ENCODE assay signal across 20 cellular contexts in genomic region chr10:74109452-74109851, GRCh38. TPM values are rescaled to one million over a fixed set of nuclear protein-coding genes. Genes with fewer than 3 reads are reported as not detected.
DNase-seq lines count a peak whose midpoint lies in the region; ATAC-seq, FAIRE-seq and TF ChIP-seq lines count a peak whose summit lies in the region.
"Had no signal": no experiment of that assay in that cellular context is flagged by ENCODE, and none has a peak within 500 bp of the region (broad histone marks: within the 10 kb centered on the region; RNA-seq: fewer than 3 reads in every experiment).

No MANE protein-coding gene starts in this region.

- no peak overlapping the region for H3K9ac ChIP-seq in K562 (ENCODE audit: insufficient read depth in 1 of 2, low read depth in 2 of 2, low read length in 2 of 2)
- H3K9ac ChIP-seq: BLaER1 had no signal

- H3K4me3 Mint-ChIP-seq in activated CD8-positive, alpha-beta T cell treated with anti-CD3 and anti-CD28 coated beads for 36 hours, result no peak overlapping the region
- no peak overlapping the region for H3K4me3 Mint-ChIP-seq in activated CD8-positive, alpha-beta T cell treated with anti-CD3 and anti-CD28 coated beads, Interleukin-2, amount 10 ng/mL, durations not matched to agents 7 days and 5 days
- no peak overlapping the region for H3K4me3 Mint-ChIP-seq in CD8-positive, alpha-beta memory T cell
- no peak overlapping the region for H3K4me3 Mint-ChIP-seq in natural killer cell treated with Interleukin-12 subunit alpha and Interleukin-12 subunit beta and Interleukin-15 and Interleukin-18, amount 100 ng/mL, for 72 hours
- H3K4me3 Mint-ChIP-seq: GM23338 had no signal

- H4K20me1 ChIP-seq in K562 (replicated peaks; ENCODE audit: control insufficient read depth, insufficient read depth, low read length), result no peaks in the 10 kb centered on the region

- no peaks in the 10 kb centered on the region for H3K4me1 Mint-ChIP-seq in activated CD8-positive, alpha-beta T cell treated with anti-CD3 and anti-CD28 coated beads for 36 hours (ENCODE audit: low read depth)
- H3K4me1 Mint-ChIP-seq in activated CD8-positive, alpha-beta T cell treated with anti-CD3 and anti-CD28 coated beads, Interleukin-2, amount 10 ng/mL, durations not matched to agents 7 days and 5 days (ENCODE audit: low read depth), result no peaks in the 10 kb centered on the region
- peaks cover 0 to 5% (median 0%) of the 10 kb centered on the region in 3 donors for H3K4me1 Mint-ChIP-seq in CD8-positive, alpha-beta memory T cell
- peaks cover 4 to 10% of the 10 kb centered on the region in 2 donors for H3K4me1 Mint-ChIP-seq in natural killer cell treated with Interleukin-12 subunit alpha and Interleukin-12 subunit beta and Interleukin-15 and Interleukin-18, amount 100 ng/mL, for 72 hours (ENCODE audit: low read depth in 2 of 2)

- no peak for DNase-seq in activated CD8-positive, alpha-beta T cell treated with anti-CD3 and anti-CD28 coated beads for 36 hours
- no peak for DNase-seq in activated CD8-positive, alpha-beta T cell treated with anti-CD3 and anti-CD28 coated beads, Interleukin-2, amount 10 ng/mL, durations not matched to agents 7 days and 5 days
- DNase-seq in CD8-positive, alpha-beta memory T cell, result no peak
- DNase-seq in K562 (ENCODE audit: extremely low read depth in 1 of 4, low spot score in 3 of 4) (no peak), SHP77 (lab: John Stamatoyannopoulos, UW) (no peak), HT-29 (ENCODE audit: low spot score) (no peak), NCI-H2107 (lab: John Stamatoyannopoulos, UW) (no peak)
- no peak for DNase-seq in natural killer cell treated with Interleukin-12 subunit alpha and Interleukin-12 subunit beta and Interleukin-15 and Interleukin-18, amount 100 ng/mL, for 72 hours (ENCODE audit: low spot score)
- DNase-seq: DMS 273 treated with DMSO at 0.1 percent for 48 hours; Karpas-422; NCI-H1105; NCI-H1694 treated with DMSO at 0.1 percent for 48 hours; NCI-H446; NCI-H69; NK-92 treated with Interleukin-12 subunit alpha and Interleukin-12 subunit beta, amount 100 ng/mL, for 24 hours; SIG-M5 had no signal

- BruUV-seq in K562 (replicated peaks; lab: Mats Ljungman, UMichigan), result TSS peak; percentile 12

- no peaks in the 10 kb centered on the region for H3K4me1 ChIP-seq in CD8-positive, alpha-beta memory T cell (ENCODE audit: insufficient read depth, low read length)
- no peaks in the 10 kb centered on the region for H3K4me1 ChIP-seq in K562 (replicated peaks in 1 of 2; ENCODE audit: control insufficient read depth in 2 of 2, insufficient read depth in 2 of 2, low read length in 2 of 2)
- H3K4me1 ChIP-seq: BLaER1 had no signal

- no peak for TF ChIP-seq EP300 in K562 (IDR thresholded peaks at IDR 0.05; ENCODE audit: low read length)

- ATAC-seq in activated CD8-positive, alpha-beta T cell treated with anti-CD3 and anti-CD28 coated beads for 36 hours, result no peak
- no peak for ATAC-seq in activated CD8-positive, alpha-beta T cell treated with anti-CD3 and anti-CD28 coated beads, Interleukin-2, amount 10 ng/mL, durations not matched to agents 7 days and 5 days
- no peak for ATAC-seq in K562
- ATAC-seq in natural killer cell treated with Interleukin-12 subunit alpha and Interleukin-12 subunit beta and Interleukin-15 and Interleukin-18, amount 100 ng/mL, for 72 hours, result no peak
- ATAC-seq: GM23338 had no signal

- peaks cover 40% of the 10 kb centered on the region for H3K36me3 Mint-ChIP-seq in activated CD8-positive, alpha-beta T cell treated with anti-CD3 and anti-CD28 coated beads for 36 hours (ENCODE audit: low read depth)
- peaks cover 76% of the 10 kb centered on the region for H3K36me3 Mint-ChIP-seq in activated CD8-positive, alpha-beta T cell treated with anti-CD3 and anti-CD28 coated beads, Interleukin-2, amount 10 ng/mL, durations not matched to agents 7 days and 5 days (ENCODE audit: low read depth)
- peaks cover 8 to 94% (median 41%) of the 10 kb centered on the region in 3 donors for H3K36me3 Mint-ChIP-seq in CD8-positive, alpha-beta memory T cell
- peaks cover 30% of the 10 kb centered on the region for H3K36me3 Mint-ChIP-seq in natural killer cell treated with Interleukin-12 subunit alpha and Interleukin-12 subunit beta and Interleukin-15 and Interleukin-18, amount 100 ng/mL, for 72 hours

- H3K27ac Mint-ChIP-seq in activated CD8-positive, alpha-beta T cell treated with anti-CD3 and anti-CD28 coated beads for 36 hours, result peak overlapping the region; percentile 55
- H3K27ac Mint-ChIP-seq in activated CD8-positive, alpha-beta T cell treated with anti-CD3 and anti-CD28 coated beads, Interleukin-2, amount 10 ng/mL, durations not matched to agents 7 days and 5 days, result no peak overlapping the region
- H3K27ac Mint-ChIP-seq in CD8-positive, alpha-beta memory T cell, result peak overlapping the region in 6 of 8 donors; percentile 4 to 91 (median 11)
- H3K27ac Mint-ChIP-seq in natural killer cell treated with Interleukin-12 subunit alpha and Interleukin-12 subunit beta and Interleukin-15 and Interleukin-18, amount 100 ng/mL, for 72 hours, result peak overlapping the region; percentile 4 to 49
- H3K27ac Mint-ChIP-seq: GM23338 had no signal

- no peaks in the 10 kb centered on the region for H3K27me3 Mint-ChIP-seq in activated CD8-positive, alpha-beta T cell treated with anti-CD3 and anti-CD28 coated beads for 36 hours
- no peaks in the 10 kb centered on the region for H3K27me3 Mint-ChIP-seq in activated CD8-positive, alpha-beta T cell treated with anti-CD3 and anti-CD28 coated beads, Interleukin-2, amount 10 ng/mL, durations not matched to agents 7 days and 5 days (ENCODE audit: low read depth)
- H3K27me3 Mint-ChIP-seq in CD8-positive, alpha-beta memory T cell, result no peaks in the 10 kb centered on the region
- H3K27me3 Mint-ChIP-seq in natural killer cell treated with Interleukin-12 subunit alpha and Interleukin-12 subunit beta and Interleukin-15 and Interleukin-18, amount 100 ng/mL, for 72 hours, result no peaks in the 10 kb centered on the region

- H3K36me3 ChIP-seq in CD8-positive, alpha-beta memory T cell (ENCODE audit: insufficient read depth, low read length), result peaks cover 66% of the 10 kb centered on the region
- peaks cover 96% of the 10 kb centered on the region for H3K36me3 ChIP-seq in K562 (ENCODE audit: control insufficient read depth, insufficient read depth, low read length)

- intact Hi-C loops in activated CD8-positive, alpha-beta T cell treated with anti-CD3 and anti-CD28 coated beads for 36 hours (cut with micrococcal nuclease), result no loop called here
- intact Hi-C loops in K562 (cut with micrococcal nuclease), result loop anchor here (10.0 kb wide), 1 partner anchor 325 kb away; the partner anchor contains the start of genes CHCHD1 and ZSWIM8

- no peak for TF ChIP-seq POLR2A in K562 (conservative IDR thresholded peaks at IDR 0.05)

- CTCF ChIA-PET in activated CD8-positive, alpha-beta T cell treated with anti-CD3 and anti-CD28 coated beads for 36 hours (lab: Charles Lee), result interaction anchor here (1.1 to 1.5 kb wide), 7 partner anchors 14 to 229 kb away, joined by 3 to 6 read pairs (median 4); no protein-coding TSS in a partner anchor
- CTCF ChIA-PET in activated CD8-positive, alpha-beta T cell treated with anti-CD3 and anti-CD28 coated beads, Interleukin-2, amount 10 ng/mL, durations not matched to agents 7 days and 5 days (lab: Charles Lee), result interaction anchor here (1.1 to 4.6 kb wide), 6 partner anchors 9 to 230 kb away, joined by 3 to 25 read pairs (median 4); no protein-coding TSS in a partner anchor
- CTCF ChIA-PET in CD8-positive, alpha-beta memory T cell (lab: Charles Lee), result interaction anchor here (0.9 to 2.5 kb wide), 4 partner anchors 10 to 230 kb away, joined by 3 to 6 read pairs (median 4); no protein-coding TSS in a partner anchor
- CTCF ChIA-PET in K562 (lab: Yijun Ruan, JAX; ENCODE audit: low intra/inter-chr PET ratio), result interaction anchor here (0.8 kb wide), 1 partner anchor 260 kb away, joined by 5 read pairs; no protein-coding TSS in a partner anchor

- in situ Hi-C loops in K562 (cut with MboI), result no loop called here

- no peak overlapping the region for H3K4me3 ChIP-seq in CD8-positive, alpha-beta memory T cell (ENCODE audit: low read length)
- H3K4me3 ChIP-seq in K562, result no peak overlapping the region
- H3K4me3 ChIP-seq: BLaER1, GM23338 had no signal

- H3K79me2 ChIP-seq in K562 (ENCODE audit: control insufficient read depth, insufficient read depth, low read length), result 0 out of 3 replicates have a peak, but pooled peaks cover 3% of the 10 kb centered on the region

- no peaks in the 10 kb centered on the region for H3K9me3 Mint-ChIP-seq in activated CD8-positive, alpha-beta T cell treated with anti-CD3 and anti-CD28 coated beads for 36 hours
- no peaks in the 10 kb centered on the region for H3K9me3 Mint-ChIP-seq in activated CD8-positive, alpha-beta T cell treated with anti-CD3 and anti-CD28 coated beads, Interleukin-2, amount 10 ng/mL, durations not matched to agents 7 days and 5 days (ENCODE audit: insufficient read depth)
- H3K9me3 Mint-ChIP-seq in CD8-positive, alpha-beta memory T cell, result no peaks in the 10 kb centered on the region
- no peaks in the 10 kb centered on the region for H3K9me3 Mint-ChIP-seq in natural killer cell treated with Interleukin-12 subunit alpha and Interleukin-12 subunit beta and Interleukin-15 and Interleukin-18, amount 100 ng/mL, for 72 hours
- H3K9me3 Mint-ChIP-seq: GM23338 had no signal

- no peak overlapping the region for H3K4me2 ChIP-seq in K562 (ENCODE audit: insufficient read depth, low read length)
- H3K4me2 ChIP-seq: BLaER1, GM23338 had no signal

- no peaks in the 10 kb centered on the region for H3K9me3 ChIP-seq in CD8-positive, alpha-beta memory T cell (ENCODE audit: low read length)
- H3K9me3 ChIP-seq in K562 (replicated peaks; ENCODE audit: control insufficient read depth, insufficient read depth, low read depth, low read length), result no peaks in the 10 kb centered on the region
- H3K9me3 ChIP-seq: BLaER1 had no signal

- H3K27me3 ChIP-seq in CD8-positive, alpha-beta memory T cell (ENCODE audit: insufficient read depth, low read length, poor library complexity, severe bottlenecking), result no peaks in the 10 kb centered on the region
- no peaks in the 10 kb centered on the region for H3K27me3 ChIP-seq in K562 (ENCODE audit: control insufficient read depth in 2 of 2, insufficient read depth in 2 of 2, low read length in 2 of 2)
- H3K27me3 ChIP-seq: BLaER1 had no signal

- POLR2A ChIA-PET in activated CD8-positive, alpha-beta T cell treated with anti-CD3 and anti-CD28 coated beads for 36 hours (lab: Charles Lee), result interaction anchor here (0.8 to 1.2 kb wide), 4 partner anchors 8 to 26 kb away, joined by 3 read pairs; no protein-coding TSS in a partner anchor
- POLR2A ChIA-PET in activated CD8-positive, alpha-beta T cell treated with anti-CD3 and anti-CD28 coated beads, Interleukin-2, amount 10 ng/mL, durations not matched to agents 7 days and 5 days (lab: Charles Lee), result no interaction called here
- POLR2A ChIA-PET in CD8-positive, alpha-beta memory T cell (lab: Charles Lee), result no interaction called here
- POLR2A ChIA-PET in K562 (lab: Yijun Ruan, JAX), result interaction anchor here (0.6 to 4.9 kb wide), 10 partner anchors 9 to 168 kb away, joined by 3 to 18 read pairs (median 4); partner anchors contain the start of genes ADK and AP3M1

- no peak for FAIRE-seq in K562 (lab: Jason Lieb, UNC)
- FAIRE-seq: A204.1, GM12892 had no signal

- no peak overlapping the region for H3K27ac ChIP-seq in CD8-positive, alpha-beta memory T cell (ENCODE audit: low read depth, low read length)
- no peak overlapping the region for H3K27ac ChIP-seq in K562 (ENCODE audit: extremely low read depth, low read depth, low read length)
- H3K27ac ChIP-seq: BLaER1 had no signal

- no peaks in the 10 kb centered on the region for H3K9me1 ChIP-seq in K562 (ENCODE audit: control insufficient read depth, insufficient read depth, low read length)

- H2AFZ ChIP-seq in K562 (ENCODE audit: low read depth, low read length), result no peak overlapping the region
- H2AFZ ChIP-seq: GM23338 had no signal

- no peak for TF ChIP-seq RAD21 in K562 (CRISPR knock-in tag; conservative IDR thresholded peaks at IDR 0.05 in 1 of 2, IDR thresholded peaks at IDR 0.05 in 1 of 2)

- TF ChIP-seq CTCF in activated CD8-positive, alpha-beta T cell treated with anti-CD3 and anti-CD28 coated beads for 36 hours (IDR thresholded peaks at IDR 0.05), result no peak
- TF ChIP-seq CTCF in K562 (IDR thresholded peaks at IDR 0.05 in 2 of 3, conservative IDR thresholded peaks at IDR 0.05 in 1 of 3; ENCODE audit: insufficient read depth in 2 of 3, low read depth in 1 of 3, low read length in 3 of 3), result no peak

RNA-seq across cellular contexts. Expression of gene AP3M1, which starts 41.2 kb away (rescaled TPM):
- 10 to 100 TPM; 35.4 to 42.2 TPM for total RNA-seq in activated CD8-positive, alpha-beta T cell treated with anti-CD3 and anti-CD28 coated beads for 36 hours
- 10 to 100 TPM; 44.2 to 49.1 TPM for total RNA-seq in activated CD8-positive, alpha-beta T cell treated with anti-CD3 and anti-CD28 coated beads, Interleukin-2, amount 10 ng/mL, durations not matched to agents 7 days and 5 days
- total RNA-seq in CD8-positive, alpha-beta memory T cell, result 10 to 100 TPM; 59.7 to 62.1 TPM
- polyA plus RNA-seq in CD8-positive, alpha-beta memory T cell, result 34.5 TPM
- total RNA-seq in K562 (2011; cell fraction: chromatin; rRNA removed; ENCODE audit: low replicate concordance), result 79.8 and 112 TPM in 2 replicates
- total RNA-seq in K562 (2011; cell fraction: nucleolus; rRNA removed), result 46.7 and 47.5 TPM in 2 replicates
- total RNA-seq in K562 (2011; cell fraction: nucleoplasm; rRNA removed), result 65.3 and 84.1 TPM in 2 replicates
- total RNA-seq in K562 (2014; rRNA removed) (44.3 and 48.1 TPM in 2 replicates), K562 (2014; rRNA removed; fragmentation: Illumina TruSeq; extraction: Trizol) (67.1 and 75.5 TPM in 2 replicates), K562 (2015; rRNA removed; fragmentation: Illumina TruSeq; extraction: Trizol) (61.4 and 67.6 TPM in 2 replicates), K562 (2021) (66.8 and 67.8 TPM in 2 replicates)
- polyA plus RNA-seq in K562 (2011; rRNA removed) (109 and 135 TPM in 2 replicates), K562 (2014; fragmentation: Illumina TruSeq; extraction: Trizol) (86.9 and 105 TPM in 2 replicates), K562 (2014; fragmentation: Nextera tagmentation; extraction: Ambion mirVana) (10 to 100 TPM; 54.7 to 89.9 TPM), K562 (2014; rRNA removed) (51.5 and 68.4 TPM in 2 replicates)
- 39.8 and 73.5 TPM in 2 replicates for polyA plus RNA-seq in K562 (2011; cell fraction: cytosol; rRNA removed)
- polyA plus RNA-seq in K562 (2011; cell fraction: nucleus; rRNA removed), result 48.8 and 68.8 TPM in 2 replicates
- 53.8 and 71.1 TPM in 2 replicates for polyA plus RNA-seq in K562 (2012)
- 140 and 141 TPM in 2 replicates for polyA minus RNA-seq in K562 (2011; rRNA and poly(A)+ RNA removed)
- polyA minus RNA-seq in K562 (2011; cell fraction: cytosol; rRNA and poly(A)+ RNA removed), result 41.5 and 57.5 TPM in 2 replicates
- 24.9 and 46.7 TPM in 2 replicates for polyA minus RNA-seq in K562 (2011; cell fraction: nucleus; rRNA and poly(A)+ RNA removed)
- total RNA-seq in natural killer cell treated with Interleukin-12 subunit alpha and Interleukin-12 subunit beta and Interleukin-15 and Interleukin-18, amount 100 ng/mL, for 72 hours, result 10 to 100 TPM; 53.3 to 60.7 TPM
- total RNA-seq in HT-29 (2014; rRNA removed; shearing (Covaris generic)), result 16.2 and 18.9 TPM in 2 replicates

RNA-seq across cellular contexts. Expression of gene ADK, which starts 41.6 kb away (rescaled TPM):
- 10 to 100 TPM; 56.9 to 57.5 TPM for total RNA-seq in activated CD8-positive, alpha-beta T cell treated with anti-CD3 and anti-CD28 coated beads for 36 hours
- 10 to 100 TPM; 40.2 to 42.1 TPM for total RNA-seq in activated CD8-positive, alpha-beta T cell treated with anti-CD3 and anti-CD28 coated beads, Interleukin-2, amount 10 ng/mL, durations not matched to agents 7 days and 5 days
- 10 to 100 TPM; 64.4 to 65.1 TPM for total RNA-seq in CD8-positive, alpha-beta memory T cell
- 54.1 TPM for polyA plus RNA-seq in CD8-positive, alpha-beta memory T cell
- 43.7 and 86.9 TPM in 2 replicates for total RNA-seq in K562 (2011; cell fraction: chromatin; rRNA removed; ENCODE audit: low replicate concordance)
- total RNA-seq in K562 (2011; cell fraction: nucleolus; rRNA removed), result 26.2 and 32.6 TPM in 2 replicates
- 31.7 and 37.8 TPM in 2 replicates for total RNA-seq in K562 (2011; cell fraction: nucleoplasm; rRNA removed)
- 50.5 and 54.2 TPM in 2 replicates for total RNA-seq in K562 (2014; rRNA removed)
- 72.6 and 87.9 TPM in 2 replicates for total RNA-seq in K562 (2014; rRNA removed; fragmentation: Illumina TruSeq; extraction: Trizol)
- total RNA-seq in K562 (2015; rRNA removed; fragmentation: Illumina TruSeq; extraction: Trizol), result 61.1 and 65.4 TPM in 2 replicates
- 73.6 and 75.1 TPM in 2 replicates for total RNA-seq in K562 (2021)
- polyA plus RNA-seq in K562 (2011; rRNA removed), result 55.4 and 88.5 TPM in 2 replicates
- 15.0 and 24.2 TPM in 2 replicates for polyA plus RNA-seq in K562 (2011; cell fraction: cytosol; rRNA removed)
- polyA plus RNA-seq in K562 (2011; cell fraction: nucleus; rRNA removed), result 10.0 and 16.4 TPM in 2 replicates
- 42.2 and 50.7 TPM in 2 replicates for polyA plus RNA-seq in K562 (2012)
- polyA plus RNA-seq in K562 (2014; fragmentation: Illumina TruSeq; extraction: Trizol), result 77.8 and 78.9 TPM in 2 replicates
- 10 to 100 TPM; 83.6 to 97.8 TPM for polyA plus RNA-seq in K562 (2014; fragmentation: Nextera tagmentation; extraction: Ambion mirVana)
- 65.8 and 71.0 TPM in 2 replicates for polyA plus RNA-seq in K562 (2014; rRNA removed)
- polyA minus RNA-seq in K562 (2011; rRNA and poly(A)+ RNA removed), result 59.0 and 60.1 TPM in 2 replicates
- polyA minus RNA-seq in K562 (2011; cell fraction: cytosol; rRNA and poly(A)+ RNA removed), result 15.1 and 21.9 TPM in 2 replicates
- 25.7 and 34.8 TPM in 2 replicates for polyA minus RNA-seq in K562 (2011; cell fraction: nucleus; rRNA and poly(A)+ RNA removed)
- total RNA-seq in natural killer cell treated with Interleukin-12 subunit alpha and Interleukin-12 subunit beta and Interleukin-15 and Interleukin-18, amount 100 ng/mL, for 72 hours, result 10 to 100 TPM; 18.9 to 49.5 TPM
- total RNA-seq in HT-29 (2014; rRNA removed; shearing (Covaris generic)), result 17.1 and 20.1 TPM in 2 replicates

Comparison
In these comparisons a context has a peak if more than half of its experiments do, and no peak if none do; other contexts are left out.
1. POLR2A ChIA-PET loops: an anchor here in activated CD8-positive, alpha-beta T cell treated with anti-CD3 and anti-CD28 coated beads for 36 hours (0.8 to 1.2 kb wide) and K562 (0.6 to 4.9 kb wide); none called in activated CD8-positive, alpha-beta T cell treated with anti-CD3 and anti-CD28 coated beads, Interleukin-2, amount 10 ng/mL, durations not matched to agents 7 days and 5 days and CD8-positive, alpha-beta memory T cell.